ENCODE assay signal across 16 cellular contexts in the genomic region with DNA sequence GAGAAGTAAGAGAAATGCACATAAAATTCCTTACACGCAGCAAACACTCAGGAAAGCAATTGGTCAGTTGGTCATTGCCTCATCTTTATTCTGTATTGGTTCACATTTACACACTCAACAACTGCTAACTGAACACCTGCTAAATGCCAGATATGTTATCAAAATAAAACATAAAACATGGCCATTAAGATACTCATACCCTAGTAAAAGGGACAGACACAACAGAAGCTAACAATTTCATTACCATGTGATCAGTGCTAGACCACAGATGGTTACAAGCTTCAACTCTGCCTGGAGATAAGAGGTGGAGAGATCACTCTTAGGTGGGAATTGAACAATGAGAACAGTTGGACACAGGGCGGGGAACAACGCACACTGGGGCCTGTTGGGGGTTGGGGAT. TPM values are rescaled to one million over a fixed set of nuclear protein-coding genes. Genes with fewer than 3 reads are reported as not detected.
A peak's percentile ranks its signal among the peaks of the same experiment; 100 is the strongest.
DNase-seq lines count a peak whose midpoint lies in the region; ATAC-seq and TF ChIP-seq lines count a peak whose summit lies in the region.
"Had no signal": no experiment of that assay in that cellular context is flagged by ENCODE, and none has a peak within 500 bp of the region (broad histone marks: within the 10 kb centered on the region; RNA-seq: fewer than 3 reads in every experiment).

No MANE protein-coding gene starts in this region.

- peaks cover 9% of the 10 kb centered on the region for H3F3A ChIP-seq in SU-DHL-6 (ENCODE audit: insufficient read depth)

- TF ChIP-seq CTCF in SU-DHL-6 (IDR thresholded peaks at IDR 0.05; ENCODE audit: insufficient read depth, low read length, poor library complexity, severe bottlenecking): no peak

- peaks cover 17% of the 10 kb centered on the region; the same call in 1 of the 2 replicates for H3K36me3 ChIP-seq in SU-DHL-6 (ENCODE audit: low read length)
- no peaks in the 10 kb centered on the region for H3K36me3 ChIP-seq in trophoblast cell (ENCODE audit: control insufficient read depth in 1 of 2, insufficient read depth in 2 of 2, low read length in 2 of 2)
- H3K36me3 ChIP-seq in MG63: no peaks in the 10 kb centered on the region
- H3K36me3 ChIP-seq: BE2C had no signal

- no peak overlapping the region for H3K4ac ChIP-seq in trophoblast cell (ENCODE audit: low read depth, low read length)

- H3K27ac ChIP-seq in SU-DHL-6 (ENCODE audit: low read depth, low read length) (peak overlapping the region; percentile 41; the same call in 1 of the 2 replicates), trophoblast cell (ENCODE audit: low read depth, low read length) (no peak overlapping the region)
- H3K27ac ChIP-seq: A549, C4-2B had no signal

- H4K20me1 ChIP-seq in SU-DHL-6 (ENCODE audit: low read depth, low read length): peaks cover 10% of the 10 kb centered on the region; the same call in 1 of the 2 replicates

- H3K79me1 ChIP-seq in trophoblast cell (ENCODE audit: low read length): no peaks in the 10 kb centered on the region

- H3K18ac ChIP-seq in trophoblast cell (ENCODE audit: low read length): no peak overlapping the region

- H3K4me2 ChIP-seq in SU-DHL-6 (ENCODE audit: low read depth, low read length, poor library complexity, severe bottlenecking) (peak overlapping the region; percentile 16), trophoblast cell (ENCODE audit: low read length) (no peak overlapping the region)
- H3K4me2 ChIP-seq: A549 had no signal

- H3K9me3 ChIP-seq in SU-DHL-6 (ENCODE audit: insufficient read depth, low read length) (no peaks in the 10 kb centered on the region), trophoblast cell (ENCODE audit: insufficient read depth, low read depth, low read length) (no peaks in the 10 kb centered on the region), MG63 (no peaks in the 10 kb centered on the region)
- H3K9me3 ChIP-seq: BE2C had no signal

- H2AFZ ChIP-seq in SU-DHL-6 (ENCODE audit: low read depth, low read length, severe bottlenecking): no peak overlapping the region
- H2AFZ ChIP-seq in trophoblast cell (ENCODE audit: insufficient read depth, low read length, poor library complexity): no peak overlapping the region

- intact Hi-C loops in left colon (cut with DNase I, micrococcal nuclease): no loop called here

- H3K23ac ChIP-seq in trophoblast cell (ENCODE audit: low read length): no peak overlapping the region

- H3K27me3 ChIP-seq in SU-DHL-6 (ENCODE audit: low read length): no peaks in the 10 kb centered on the region
- H3K27me3 ChIP-seq in trophoblast cell (ENCODE audit: insufficient read depth, low read length): no peaks in the 10 kb centered on the region
- H3K27me3 ChIP-seq in MG63: no peaks in the 10 kb centered on the region

- H4K12ac ChIP-seq in trophoblast cell (ENCODE audit: low read depth, low read length): no peak overlapping the region

- H3K9me2 ChIP-seq in SU-DHL-6 (replicated peaks; ENCODE audit: insufficient read depth, low read length): no peaks in the 10 kb centered on the region

- H3K14ac ChIP-seq in trophoblast cell (ENCODE audit: low read length): no peak overlapping the region

- no CpG with 5 or more reads among the region's 3 CpGs for WGBS in trophoblast cell (ENCODE audit: extremely low coverage, insufficient coverage, insufficient read length)

- H3K9ac ChIP-seq in SU-DHL-6 (ENCODE audit: low read length): no peak overlapping the region
- no peak overlapping the region for H3K9ac ChIP-seq in trophoblast cell (ENCODE audit: low read length)

- H2AK5ac ChIP-seq in trophoblast cell (ENCODE audit: low read length): no peak overlapping the region

- no peak overlapping the region for H3K4me3 ChIP-seq in SU-DHL-6 (ENCODE audit: insufficient read depth, low read length, poor library complexity, severe bottlenecking)
- no peak overlapping the region for H3K4me3 ChIP-seq in trophoblast cell (ENCODE audit: low read depth, low read length)
- no peak overlapping the region for H3K4me3 ChIP-seq in MG63
- H3K4me3 ChIP-seq: A549 had no signal

- ATAC-seq in left colon (peak; percentile 89), GM21576 (IDR thresholded peaks at IDR 0.05; ENCODE audit: unreplicated experiment) (no peak)
- ATAC-seq: A549 had no signal

- H4K91ac ChIP-seq in trophoblast cell (ENCODE audit: low read depth, low read length): no peak overlapping the region

- no peak overlapping the region for H2BK5ac ChIP-seq in trophoblast cell (ENCODE audit: low read depth, low read length, poor library complexity)

- no peak overlapping the region for H4K8ac ChIP-seq in trophoblast cell (ENCODE audit: low read depth, low read length)

- peaks cover 100% of the 10 kb centered on the region for H3K79me2 ChIP-seq in SU-DHL-6 (ENCODE audit: insufficient read depth, low read length)
- no peaks in the 10 kb centered on the region for H3K79me2 ChIP-seq in trophoblast cell (ENCODE audit: control insufficient read depth, insufficient read depth, low read length, poor library complexity)

- no peak overlapping the region for H2BK120ac ChIP-seq in trophoblast cell (ENCODE audit: insufficient read depth, low read length, poor library complexity)

- DNase-seq in HUDEP-2 (lab: John Stamatoyannopoulos, UW; ENCODE audit: unreplicated experiment in 76 of 76) (peak in 74 of 76 experiments; percentile 17 to 95 (median 66)), left colon (no peak), trophoblast cell (no peak), MG63 (no peak), foreskin melanocyte (no peak)
- DNase-seq: BE2C; CD4-positive, alpha-beta memory T cell; COR-L47; DMS153; DMS79 treated with DMSO at 0.1 percent for 48 hours; EL; HCEC 1CT had no signal

- no peaks in the 10 kb centered on the region for H3K4me1 ChIP-seq in trophoblast cell (ENCODE audit: control insufficient read depth in 1 of 2, insufficient read depth in 2 of 2, low read length in 2 of 2)
- H3K4me1 ChIP-seq: BE2C had no signal

- no peak overlapping the region for H2BK12ac ChIP-seq in trophoblast cell (ENCODE audit: low read length)

RNA-seq across cellular contexts. Expression of gene TEC, which starts 26.2 kb away (rescaled TPM):
- total RNA-seq in left colon: 1 to 10 TPM; 3.1 to 3.6 TPM
- polyA plus RNA-seq in trophoblast cell (2013): 0.25 and 0.43 TPM in 2 replicates
- 0.86 and 0.99 TPM in 2 replicates for total RNA-seq in MG63 (2014; rRNA removed; shearing (Covaris generic); ENCODE audit: low replicate concordance)

Comparison
In these comparisons a context has a peak if more than half of its experiments do, and no peak if none do; other contexts are left out.
1. DNase-seq: peak in HUDEP-2 (74 of 76); none in left colon (0 of 2), trophoblast cell (0 of 2), MG63 (single experiment) and foreskin melanocyte (single experiment).